Comparison of ENCODE assay signal across 8 cellular contexts in genomic region chr6:86192123-86192522, GRCh38.
DNase-seq lines count a peak whose midpoint lies in the region; ATAC-seq and TF ChIP-seq lines count a peak whose summit lies in the region.

No MANE protein-coding gene starts in this region.

- H3K9ac ChIP-seq in H9 (ENCODE audit: extremely low read depth, insufficient read length, low read length), result no peak overlapping the region

- H3K23me2 ChIP-seq in H9 (ENCODE audit: insufficient read length, low read depth, low read length, poor library complexity, severe bottlenecking), result no peaks in the 10 kb centered on the region

- no peak overlapping the region for H3K14ac ChIP-seq in H9 (ENCODE audit: insufficient read depth, low read length)

- H3K9me3 Mint-ChIP-seq in H9, result no peaks in the 10 kb centered on the region; a peak in 1 of 5 replicates

- DNase-seq in DMS153 (lab: John Stamatoyannopoulos, UW) (peak; percentile 13), DMS153 treated with DMSO at 0.1 percent for 48 hours (lab: John Stamatoyannopoulos, UW; ENCODE audit: unreplicated experiment) (no peak), H9 (peak; percentile 48), LNCaP clone FGC (ENCODE audit: low read depth) (peak; percentile 44), dermis blood vessel endothelial cell (peak; percentile 11), NK-92 (lab: John Stamatoyannopoulos, UW; ENCODE audit: unreplicated experiment) (no peak), activated gamma-delta T cell (lab: John Stamatoyannopoulos, UW) (no peak)

- no peak overlapping the region for H3K18ac ChIP-seq in H9 (ENCODE audit: insufficient read length, low read depth, low read length)

- H3K9me3 ChIP-seq in H9 (ENCODE audit: control insufficient read depth, low read depth, low read length) (no peaks in the 10 kb centered on the region), gastroesophageal sphincter (no peaks in the 10 kb centered on the region)

- H2AK5ac ChIP-seq in H9 (ENCODE audit: insufficient read length, low read length), result no peak overlapping the region

- H2AFZ ChIP-seq in H9 (ENCODE audit: low read length), result no peak overlapping the region

- no peak overlapping the region for H4K91ac ChIP-seq in H9 (ENCODE audit: insufficient read length, low read depth, low read length)

- no peak overlapping the region for H3K27ac Mint-ChIP-seq in H9

- H3K56ac ChIP-seq in H9 (ENCODE audit: insufficient read length, low read depth, low read length), result no peak overlapping the region

- no peak overlapping the region for H3K4me2 ChIP-seq in H9 (ENCODE audit: insufficient read depth, insufficient read length, low read length)

- no peak overlapping the region for H2BK12ac ChIP-seq in H9 (ENCODE audit: insufficient read length, low read depth, low read length)

- H3K4me1 ChIP-seq in H9 (ENCODE audit: insufficient read depth, low read length), result no peaks in the 10 kb centered on the region
- H3K4me1 ChIP-seq in gastroesophageal sphincter, result no peaks in the 10 kb centered on the region

- TF ChIP-seq CTCF in H9 (conservative IDR thresholded peaks at IDR 0.05) (peak; percentile 66), LNCaP clone FGC (IDR thresholded peaks at IDR 0.05; ENCODE audit: control insufficient read depth, extremely low read depth, insufficient read depth) (peak; percentile 43), gastroesophageal sphincter (IDR thresholded peaks at IDR 0.05) (peak in 1 of 4 experiments; percentile 22)

- H3K27ac ChIP-seq in H9 (ENCODE audit: insufficient read length, low read depth, low read length) (no peak overlapping the region), gastroesophageal sphincter (no peak overlapping the region)

- no peaks in the 10 kb centered on the region for H4K20me1 ChIP-seq in H9 (ENCODE audit: control insufficient read depth, insufficient read depth, insufficient read length)

- no peak overlapping the region for H2BK5ac ChIP-seq in H9 (ENCODE audit: insufficient read length, low read length)

- H3K4me3 ChIP-seq in LNCaP clone FGC (ENCODE audit: low read depth, low read length), result no peak overlapping the region
- no peak overlapping the region for H3K4me3 ChIP-seq in gastroesophageal sphincter

- no peak overlapping the region for H4K5ac ChIP-seq in H9 (ENCODE audit: insufficient read length, low read depth, low read length)

- H3K36me3 ChIP-seq in gastroesophageal sphincter, result no peaks in the 10 kb centered on the region

- H3K79me2 ChIP-seq in H9 (ENCODE audit: insufficient read depth, low read length), result no peaks in the 10 kb centered on the region

- H3K4me3 Mint-ChIP-seq in H9, result no peak overlapping the region

- H2BK15ac ChIP-seq in H9 (ENCODE audit: low read depth, low read length), result no peak overlapping the region

- H3K4ac ChIP-seq in H9 (ENCODE audit: low read depth, low read length), result no peak overlapping the region

- no peak for ATAC-seq in gastroesophageal sphincter

- no peak overlapping the region for H2BK120ac ChIP-seq in H9 (ENCODE audit: low read depth, low read length, poor library complexity, severe bottlenecking)

- no peak for TF ChIP-seq EP300 in gastroesophageal sphincter (IDR thresholded peaks at IDR 0.05)

- no peaks in the 10 kb centered on the region for H3K27me3 Mint-ChIP-seq in H9 (ENCODE audit: low read depth)

- no peak overlapping the region for H3K23ac ChIP-seq in H9 (ENCODE audit: insufficient read length, low read depth, low read length)

- H2BK20ac ChIP-seq in H9 (ENCODE audit: low read depth, low read length, poor library complexity, severe bottlenecking), result no peak overlapping the region

- no peaks in the 10 kb centered on the region for H3K36me3 Mint-ChIP-seq in H9 (ENCODE audit: insufficient read depth in 1 of 3, low read depth in 3 of 3)

- no peak for TF ChIP-seq POLR2A in gastroesophageal sphincter (IDR thresholded peaks at IDR 0.05)

- no peaks in the 10 kb centered on the region for H3K79me1 ChIP-seq in H9 (ENCODE audit: insufficient read depth, low read depth, low read length, poor library complexity, severe bottlenecking)

- H3K27me3 ChIP-seq in H9 (ENCODE audit: insufficient read depth, low read length) (no peaks in the 10 kb centered on the region), gastroesophageal sphincter (no peaks in the 10 kb centered on the region)

- no peak overlapping the region for H3T11ph ChIP-seq in H9 (ENCODE audit: low read length)

- no CpG with 5 or more reads among the region's 3 CpGs for WGBS in H9 (ENCODE audit: extremely low coverage, insufficient read length, low lambda C conversion rate)
- 77 to 86% methylated on average over 3 of the region's 3 CpGs for WGBS in gastroesophageal sphincter (ENCODE audit: low coverage in 1 of 2), 2 donors

- H3K4me1 Mint-ChIP-seq in H9, result peaks cover 8 to 15% of the 10 kb centered on the region in 2 experiments; a peak in 3 of 4 replicates

- H4K8ac ChIP-seq in H9 (replicated peaks; ENCODE audit: insufficient read length, low read depth, low read length), result no peak overlapping the region

Comparison
In these comparisons a context has a peak if more than half of its experiments do, and no peak if none do; other contexts are left out.
1. DNase-seq: peak in DMS153 (single experiment), H9 (single experiment), LNCaP clone FGC (single experiment) and dermis blood vessel endothelial cell (single experiment); none in DMS153 treated with DMSO at 0.1 percent for 48 hours (single experiment), NK-92 (single experiment) and activated gamma-delta T cell (single experiment).